22 cellular contexts compared by ENCODE assay signal in the genomic region with DNA sequence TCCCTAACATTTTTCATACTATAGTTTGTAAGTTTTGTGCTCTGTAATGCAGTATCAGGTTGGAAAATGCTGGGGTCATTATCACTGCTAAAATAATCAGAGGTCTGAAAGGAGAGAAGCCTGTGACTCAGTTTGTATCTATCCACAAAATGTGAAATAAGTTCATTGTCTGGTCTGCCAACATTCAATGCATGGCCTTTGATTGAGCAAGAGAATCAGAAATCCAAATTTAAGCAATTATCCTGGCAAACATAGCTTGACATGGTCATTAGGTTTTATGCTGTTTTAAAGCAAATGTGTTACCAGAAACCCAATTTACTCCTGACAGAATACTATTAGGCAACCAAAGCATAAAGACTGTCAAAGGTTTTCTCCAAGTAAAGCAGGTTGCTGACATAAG.
"Had no signal": no experiment of that assay in that cellular context is flagged by ENCODE, and none has a peak within 500 bp of the region (broad histone marks: within the 10 kb centered on the region; RNA-seq: fewer than 3 reads in every experiment).

No MANE protein-coding gene starts in this region.

- H3K27ac ChIP-seq: neural progenitor cell, ovary, parathyroid adenoma, right lobe of liver, sigmoid colon, stomach, thoracic aorta, thyroid gland, tibial nerve, upper lobe of left lung, vagina had no signal

- H3K4me1 ChIP-seq: neural progenitor cell, parathyroid adenoma, right lobe of liver, sigmoid colon, stomach, thyroid gland, tibial nerve, upper lobe of left lung, vagina had no signal

- DNase-seq: natural killer cell; occipital lobe; ovary; posterior cingulate gyrus; right cardiac atrium; right lobe of liver; sigmoid colon; small intestine; stimulated activated CD4-positive, alpha-beta T cell treated with anti-CD3 and anti-CD28 coated beads, Interleukin-15, amount 100 ng/mL, for 24 hours; stimulated activated CD4-positive, alpha-beta T cell treated with anti-CD3 and anti-CD28 coated beads, Interleukin-2, amount 100 ng/mL, for 24 hours; stimulated activated CD4-positive, alpha-beta T cell treated with anti-CD3 and anti-CD28 coated beads, Interleukin-2, amount 100 ng/mL, for 48 hours; stimulated activated CD4-positive, alpha-beta T cell treated with anti-CD3 and anti-CD28 coated beads, Interleukin-4, amount 100 ng/mL, for 24 hours; stimulated activated naive B cell treated with anti-CD40 and anti-IgM and Interleukin-4, amounts not matched to agents 10 μg/mL and 1 μg/mL and 100 μg/mL, for 72 hours; stimulated activated naive CD4-positive, alpha-beta T cell treated with Interleukin-2 at 50 U/mL for 16 hours; stomach; thyroid gland; upper lobe of left lung had no signal

- H3K27me3 ChIP-seq: neural progenitor cell, ovary, right lobe of liver, sigmoid colon, stomach, thyroid gland, tibial nerve, upper lobe of left lung, vagina had no signal

- H3K9me3 ChIP-seq: ovary, right lobe of liver, sigmoid colon, stomach, thoracic aorta, thyroid gland, tibial nerve, upper lobe of left lung, vagina had no signal

- H3K4me3 ChIP-seq: neural progenitor cell, ovary, right lobe of liver, sigmoid colon, stomach, thoracic aorta, thyroid gland, tibial nerve, upper lobe of left lung, vagina had no signal

- H3K36me3 ChIP-seq: neural progenitor cell, ovary, right lobe of liver, sigmoid colon, stomach, thoracic aorta, thyroid gland, tibial nerve, upper lobe of left lung, vagina had no signal
